ENCODE assay signal across 1 cellular context in genomic region chr1:202220733-202221132, GRCh38.
A peak's percentile ranks its signal among the peaks of the same experiment; 100 is the strongest.
TF ChIP-seq lines count a peak whose summit lies in the region.

No MANE protein-coding gene starts in this region.

TF ChIP-seq in HEK293, 187 proteins besides CTCF, POLR2A, EP300 and RAD21 (continued from another document):
- TF ChIP-seq ZNF518A (tag by site-specific recombination; conservative IDR thresholded peaks at IDR 0.05; ENCODE audit: low read depth) (no peak), ZBTB7A (tag by site-specific recombination; IDR thresholded peaks at IDR 0.05; ENCODE audit: low read depth) (peak; percentile 43; the same call in 1 of the 2 replicates), MYNN (tag by site-specific recombination; IDR thresholded peaks at IDR 0.05; ENCODE audit: borderline replicate concordance) (no peak)
- TF ChIP-seq, protein P1, sequence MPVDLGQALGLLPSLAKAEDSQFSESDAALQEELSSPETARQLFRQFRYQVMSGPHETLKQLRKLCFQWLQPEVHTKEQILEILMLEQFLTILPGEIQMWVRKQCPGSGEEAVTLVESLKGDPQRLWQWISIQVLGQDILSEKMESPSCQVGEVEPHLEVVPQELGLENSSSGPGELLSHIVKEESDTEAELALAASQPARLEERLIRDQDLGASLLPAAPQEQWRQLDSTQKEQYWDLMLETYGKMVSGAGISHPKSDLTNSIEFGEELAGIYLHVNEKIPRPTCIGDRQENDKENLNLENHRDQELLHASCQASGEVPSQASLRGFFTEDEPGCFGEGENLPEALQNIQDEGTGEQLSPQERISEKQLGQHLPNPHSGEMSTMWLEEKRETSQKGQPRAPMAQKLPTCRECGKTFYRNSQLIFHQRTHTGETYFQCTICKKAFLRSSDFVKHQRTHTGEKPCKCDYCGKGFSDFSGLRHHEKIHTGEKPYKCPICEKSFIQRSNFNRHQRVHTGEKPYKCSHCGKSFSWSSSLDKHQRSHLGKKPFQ (tag by site-specific recombination; IDR thresholded peaks at IDR 0.05) = no peak
- TF ChIP-seq, protein P2, sequence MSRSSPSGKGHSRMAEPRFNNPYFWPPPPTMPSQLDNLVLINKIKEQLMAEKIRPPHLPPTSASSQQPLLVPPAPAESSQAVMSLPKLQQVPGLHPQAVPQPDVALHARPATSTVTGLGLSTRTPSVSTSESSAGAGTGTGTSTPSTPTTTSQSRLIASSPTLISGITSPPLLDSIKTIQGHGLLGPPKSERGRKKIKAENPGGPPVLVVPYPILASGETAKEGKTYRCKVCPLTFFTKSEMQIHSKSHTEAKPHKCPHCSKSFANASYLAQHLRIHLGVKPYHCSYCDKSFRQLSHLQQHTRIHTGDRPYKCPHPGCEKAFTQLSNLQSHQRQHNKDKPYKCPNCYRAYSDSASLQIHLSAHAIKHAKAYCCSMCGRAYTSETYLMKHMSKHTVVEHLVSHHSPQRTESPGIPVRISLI (tag by site-specific recombination; IDR thresholded peaks at IDR 0.05) = no peak
